Comparison of ENCODE assay signal across 34 cellular contexts in the genomic region with DNA sequence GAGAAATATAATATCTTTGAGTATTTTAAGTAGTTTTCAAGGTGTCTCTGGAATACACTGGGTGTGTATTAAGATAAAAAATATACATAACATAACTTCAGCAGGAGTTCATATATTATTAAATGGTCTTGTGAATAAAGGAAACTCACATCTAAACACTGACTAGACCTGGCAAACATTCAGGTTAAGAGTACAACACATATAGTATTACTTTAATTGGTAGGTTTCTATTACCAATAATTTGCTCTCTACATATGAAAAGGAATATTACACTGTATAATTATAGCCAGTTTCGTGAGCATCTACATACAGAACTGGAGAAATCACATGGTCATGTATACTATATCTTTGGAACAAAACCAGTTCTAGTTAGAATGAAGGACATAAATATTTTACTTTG. TPM values are rescaled to one million over a fixed set of nuclear protein-coding genes. Genes with fewer than 3 reads are reported as not detected.
"Had no signal": no experiment of that assay in that cellular context is flagged by ENCODE, and none has a peak within 500 bp of the region (broad histone marks: within the 10 kb centered on the region; RNA-seq: fewer than 3 reads in every experiment).

No MANE protein-coding gene starts in this region.

- H3K4me3 ChIP-seq: adrenal gland, body of pancreas, colonic mucosa, esophagus squamous epithelium, gastroesophageal sphincter, heart right ventricle, hepatocyte had no signal

- H3K27ac ChIP-seq: adrenal gland, body of pancreas, colonic mucosa, epithelial cell of prostate, esophagus squamous epithelium, gastroesophageal sphincter, heart right ventricle, hepatocyte had no signal

- H3K9me3 ChIP-seq: adrenal gland, body of pancreas, colonic mucosa, esophagus squamous epithelium, gastroesophageal sphincter, heart right ventricle had no signal

- H3K4me3 Mint-ChIP-seq: activated CD4-positive, alpha-beta memory T cell treated with anti-CD3 and anti-CD28 coated beads for 36 hours; activated CD4-positive, alpha-beta T cell treated with anti-CD3 and anti-CD28 coated beads for 36 hours; activated CD4-positive, alpha-beta T cell treated with anti-CD3 and anti-CD28 coated beads, Interleukin-2, amount 10 ng/mL, durations not matched to agents 24 days and 14 days; activated CD8-positive, alpha-beta memory T cell treated with anti-CD3 and anti-CD28 coated beads, Interleukin-2, amount 10 ng/mL, durations not matched to agents 7 days and 5 days; activated CD8-positive, alpha-beta T cell treated with anti-CD3 and anti-CD28 coated beads, Interleukin-2, amount 10 ng/mL, durations not matched to agents 7 days and 5 days; activated naive CD4-positive, alpha-beta T cell treated with anti-CD3 and anti-CD28 coated beads for 36 hours; activated naive CD4-positive, alpha-beta T cell treated with anti-CD3 and anti-CD28 coated beads, Interleukin-2, amount 50 U/mL, for 24 hours; activated naive CD8-positive, alpha-beta T cell treated with anti-CD3 and anti-CD28 coated beads for 36 hours; activated naive CD8-positive, alpha-beta T cell treated with anti-CD3 and anti-CD28 coated beads, Interleukin-2, amount 50 U/mL, for 24 hours; activated T-helper 1 cell treated with anti-CD3 and anti-CD28 coated beads, Interleukin-12 subunit alpha, Interleukin-12 subunit beta, Interleukin-2, Interleukin-4 antibody, amounts not matched to agents 30 ng/mL and 10 ng/mL and 1 ng/mL, durations not matched to agents 14 hours and 24 hours and 36 hours; T-helper 2 cell treated with Interferon-gamma antibody and Interleukin-4, amounts not matched to agents 5 μg/mL and 100 μg/mL, for 36 hours had no signal

- H3K36me3 ChIP-seq: colonic mucosa had no signal

- DNase-seq: activated CD4-positive, alpha-beta memory T cell treated with anti-CD3 and anti-CD28 coated beads for 36 hours; activated CD4-positive, alpha-beta T cell treated with anti-CD3 and anti-CD28 coated beads for 36 hours; activated CD4-positive, alpha-beta T cell treated with anti-CD3 and anti-CD28 coated beads, Interleukin-2, amount 10 ng/mL, durations not matched to agents 24 days and 14 days; activated CD4-positive, CD25-positive, alpha-beta regulatory T cell; activated CD4-positive, CD25-positive, alpha-beta regulatory T cell treated with anti-CD3 and anti-CD28 coated beads, Interleukin-2, amount 50 U/mL, for 72 hours; activated CD8-positive, alpha-beta memory T cell treated with anti-CD3 and anti-CD28 coated beads, Interleukin-2, amount 10 ng/mL, durations not matched to agents 7 days and 5 days; activated CD8-positive, alpha-beta memory T cell treated with anti-CD3 and anti-CD28 coated beads, Interleukin-2, amount 50 U/mL, for 4 hours; activated CD8-positive, alpha-beta T cell treated with anti-CD3 and anti-CD28 coated beads, Interleukin-2, amount 10 ng/mL, durations not matched to agents 7 days and 5 days; activated effector memory CD4-positive, alpha-beta T cell treated with anti-CD3 and anti-CD28 coated beads, Interleukin-2, amount 50 U/mL, for 16 hours; activated naive CD4-positive, alpha-beta T cell treated with anti-CD3 and anti-CD28 coated beads for 36 hours; activated naive CD8-positive, alpha-beta T cell treated with anti-CD3 and anti-CD28 coated beads for 36 hours; activated naive CD8-positive, alpha-beta T cell treated with anti-CD3 and anti-CD28 coated beads, Interleukin-2, amount 50 U/mL, for 24 hours; activated T-cell treated with anti-CD3 and anti-CD28 coated beads, Interleukin-2, amount 50 U/mL, for 1 hour; activated T-cell treated with anti-CD3 and anti-CD28 coated beads, Interleukin-2, amount 50 U/mL, for 48 hours; adrenal gland; amygdala; aorta; body of pancreas; central memory CD4-positive, alpha-beta T cell; cerebellar nuclear complex; colonic mucosa; effector CD8-positive, alpha-beta T cell; esophagus squamous epithelium; foreskin melanocyte; heart right ventricle; T1000 had no signal

- H3K27me3 Mint-ChIP-seq: activated CD4-positive, alpha-beta memory T cell treated with anti-CD3 and anti-CD28 coated beads for 36 hours; activated CD4-positive, alpha-beta T cell treated with anti-CD3 and anti-CD28 coated beads for 36 hours; activated CD4-positive, alpha-beta T cell treated with anti-CD3 and anti-CD28 coated beads, Interleukin-2, amount 10 ng/mL, durations not matched to agents 24 days and 14 days; activated CD8-positive, alpha-beta memory T cell treated with anti-CD3 and anti-CD28 coated beads, Interleukin-2, amount 10 ng/mL, durations not matched to agents 7 days and 5 days; activated naive CD4-positive, alpha-beta T cell treated with anti-CD3 and anti-CD28 coated beads, Interleukin-2, amount 50 U/mL, for 24 hours; activated naive CD8-positive, alpha-beta T cell treated with anti-CD3 and anti-CD28 coated beads for 36 hours; activated naive CD8-positive, alpha-beta T cell treated with anti-CD3 and anti-CD28 coated beads, Interleukin-2, amount 50 U/mL, for 24 hours had no signal

- ATAC-seq: activated CD4-positive, alpha-beta T cell treated with anti-CD3 and anti-CD28 coated beads for 36 hours; activated CD8-positive, alpha-beta memory T cell treated with anti-CD3 and anti-CD28 coated beads, Interleukin-2, amount 10 ng/mL, durations not matched to agents 7 days and 5 days; activated CD8-positive, alpha-beta T cell treated with anti-CD3 and anti-CD28 coated beads, Interleukin-2, amount 10 ng/mL, durations not matched to agents 7 days and 5 days; activated naive CD8-positive, alpha-beta T cell treated with anti-CD3 and anti-CD28 coated beads, Interleukin-2, amount 50 U/mL, for 24 hours; body of pancreas; gastroesophageal sphincter; heart right ventricle had no signal

- H3K9me3 Mint-ChIP-seq: activated CD4-positive, alpha-beta memory T cell treated with anti-CD3 and anti-CD28 coated beads for 36 hours; activated CD4-positive, alpha-beta T cell treated with anti-CD3 and anti-CD28 coated beads, Interleukin-2, amount 10 ng/mL, durations not matched to agents 24 days and 14 days; activated naive CD4-positive, alpha-beta T cell treated with anti-CD3 and anti-CD28 coated beads for 36 hours; activated naive CD4-positive, alpha-beta T cell treated with anti-CD3 and anti-CD28 coated beads, Interleukin-2, amount 50 U/mL, for 24 hours; activated naive CD8-positive, alpha-beta T cell treated with anti-CD3 and anti-CD28 coated beads for 36 hours; activated naive CD8-positive, alpha-beta T cell treated with anti-CD3 and anti-CD28 coated beads, Interleukin-2, amount 50 U/mL, for 24 hours; activated T-helper 1 cell treated with anti-CD3 and anti-CD28 coated beads, Interleukin-12 subunit alpha, Interleukin-12 subunit beta, Interleukin-2, Interleukin-4 antibody, amounts not matched to agents 30 ng/mL and 10 ng/mL and 1 ng/mL, durations not matched to agents 14 hours and 24 hours and 36 hours; activated T-helper 2 cell treated with anti-CD3 and anti-CD28 coated beads, Interferon-gamma antibody, Interleukin-2, Interleukin-4, amounts not matched to agents 10 μg/mL and 5 μg/mL and 100 μg/mL, durations not matched to agents 14 hours and 24 hours and 36 hours; T-helper 2 cell treated with Interferon-gamma antibody and Interleukin-4, amounts not matched to agents 5 μg/mL and 100 μg/mL, for 36 hours had no signal

- H3K27ac Mint-ChIP-seq: activated CD4-positive, alpha-beta memory T cell treated with anti-CD3 and anti-CD28 coated beads for 36 hours; activated CD4-positive, alpha-beta T cell treated with anti-CD3 and anti-CD28 coated beads for 36 hours; activated CD4-positive, alpha-beta T cell treated with anti-CD3 and anti-CD28 coated beads, Interleukin-2, amount 10 ng/mL, durations not matched to agents 24 days and 14 days; activated CD8-positive, alpha-beta memory T cell treated with anti-CD3 and anti-CD28 coated beads, Interleukin-2, amount 10 ng/mL, durations not matched to agents 7 days and 5 days; activated CD8-positive, alpha-beta T cell treated with anti-CD3 and anti-CD28 coated beads, Interleukin-2, amount 10 ng/mL, durations not matched to agents 7 days and 5 days; activated naive CD4-positive, alpha-beta T cell treated with anti-CD3 and anti-CD28 coated beads for 36 hours; activated naive CD8-positive, alpha-beta T cell treated with anti-CD3 and anti-CD28 coated beads for 36 hours; activated naive CD8-positive, alpha-beta T cell treated with anti-CD3 and anti-CD28 coated beads, Interleukin-2, amount 50 U/mL, for 24 hours; activated T-helper 1 cell treated with anti-CD3 and anti-CD28 coated beads, Interleukin-12 subunit alpha, Interleukin-12 subunit beta, Interleukin-2, Interleukin-4 antibody, amounts not matched to agents 30 ng/mL and 10 ng/mL and 1 ng/mL, durations not matched to agents 14 hours and 24 hours and 36 hours; activated T-helper 2 cell treated with anti-CD3 and anti-CD28 coated beads, Interferon-gamma antibody, Interleukin-2, Interleukin-4, amounts not matched to agents 10 μg/mL and 5 μg/mL and 100 μg/mL, durations not matched to agents 14 hours and 24 hours and 36 hours; T-helper 2 cell treated with Interferon-gamma antibody and Interleukin-4, amounts not matched to agents 5 μg/mL and 100 μg/mL, for 36 hours had no signal

- H3K27me3 ChIP-seq: adrenal gland, body of pancreas, colonic mucosa, esophagus squamous epithelium, gastroesophageal sphincter, heart right ventricle, hepatocyte had no signal

- H3K36me3 Mint-ChIP-seq: activated naive CD4-positive, alpha-beta T cell treated with anti-CD3 and anti-CD28 coated beads, Interleukin-2, amount 50 U/mL, for 24 hours had no signal

RNA-seq across cellular contexts. Expression of gene SLC12A5, which starts 52.1 kb away (rescaled TPM):
- total RNA-seq: activated CD4-positive, alpha-beta T cell treated with anti-CD3 and anti-CD28 coated beads, Interleukin-2, amount 10 ng/mL, durations not matched to agents 24 days and 14 days; activated CD8-positive, alpha-beta memory T cell treated with anti-CD3 and anti-CD28 coated beads for 36 hours; activated naive CD4-positive, alpha-beta T cell treated with anti-CD3 and anti-CD28 coated beads for 36 hours; activated T-helper 1 cell treated with anti-CD3 and anti-CD28 coated beads, Interleukin-12 subunit alpha, Interleukin-12 subunit beta, Interleukin-2, Interleukin-4 antibody, amounts not matched to agents 30 ng/mL and 10 ng/mL and 1 ng/mL, durations not matched to agents 14 hours and 24 hours and 36 hours; body of pancreas; esophagus squamous epithelium; gastroesophageal sphincter had no signal
- polyA plus RNA-seq: aorta had no signal
